In the genomic region with DNA sequence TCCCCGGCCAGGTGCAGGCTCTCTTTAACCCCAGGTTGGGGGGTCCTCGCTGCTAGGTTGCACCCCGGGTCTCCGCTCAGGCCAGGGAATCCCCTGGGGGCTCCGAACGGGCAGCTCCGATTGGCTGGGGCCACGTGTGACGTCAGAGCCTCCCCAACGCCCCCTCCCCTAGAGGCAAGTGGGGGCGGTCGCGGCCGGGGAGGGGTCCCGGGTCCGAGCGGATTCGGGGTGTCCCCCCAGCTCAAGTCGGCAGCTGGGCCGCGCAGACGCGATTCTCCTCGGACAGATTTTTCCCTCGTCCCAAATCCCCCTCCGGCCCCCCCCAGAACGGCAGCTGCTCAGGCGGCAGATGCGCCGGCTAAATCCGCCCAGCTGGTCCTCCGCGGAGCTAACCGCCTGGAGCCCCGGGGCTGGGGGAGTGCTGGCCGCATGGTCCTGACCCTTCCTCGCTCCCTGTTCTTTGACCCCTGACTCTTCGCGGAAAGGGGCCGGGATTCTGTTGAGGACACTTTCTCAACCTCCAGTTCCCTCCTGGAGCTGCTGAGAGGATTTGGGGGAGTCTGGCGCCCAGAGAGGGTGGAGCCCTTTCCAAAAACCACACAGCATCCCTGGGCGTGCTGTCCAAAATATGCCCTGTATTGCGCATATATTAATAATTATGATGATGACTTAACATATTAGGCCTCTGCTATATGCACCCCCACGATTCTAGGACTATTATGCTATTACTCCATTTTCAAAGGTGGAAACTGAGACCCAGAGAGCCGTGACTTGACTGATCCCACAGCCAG, we compare ENCODE assay signal across 8 cellular contexts. TPM values are rescaled to one million over a fixed set of nuclear protein-coding genes. Genes with fewer than 3 reads are reported as not detected.
DNase-seq lines count a peak whose midpoint lies in the region; ATAC-seq and TF ChIP-seq lines count a peak whose summit lies in the region.

No MANE protein-coding gene starts in this region.

- no peaks in the 10 kb centered on the region for H3K9me2 ChIP-seq in DOHH2 (replicated peaks; ENCODE audit: control insufficient read depth, low read length)

- H3K27me3 Mint-ChIP-seq in endodermal cell (ENCODE audit: insufficient read depth): peaks cover 35% of the 10 kb centered on the region

- TF ChIP-seq POLR2A in prostate gland (IDR thresholded peaks at IDR 0.05): no peak

- no peaks in the 10 kb centered on the region for H3K4me1 Mint-ChIP-seq in endodermal cell

- H3K4me1 ChIP-seq in DOHH2 (ENCODE audit: control insufficient read depth, low read length) (peaks cover 9% of the 10 kb centered on the region), endodermal cell (ENCODE audit: control insufficient read depth, insufficient read depth, low read length) (no peaks in the 10 kb centered on the region), prostate gland (replicated peaks) (peaks cover 6% of the 10 kb centered on the region), foreskin keratinocyte (no peaks in the 10 kb centered on the region)

- H3K9ac ChIP-seq in endodermal cell (ENCODE audit: extremely low read depth, low read length, poor library complexity, severe bottlenecking): peak overlapping the region; percentile 41

- ATAC-seq in foreskin keratinocyte (no peak), GM21529 (IDR thresholded peaks at IDR 0.05; ENCODE audit: unreplicated experiment) (no peak), HG02759 (IDR thresholded peaks at IDR 0.05; ENCODE audit: unreplicated experiment) (no peak)

- H3K27ac ChIP-seq in DOHH2 (ENCODE audit: low read depth, low read length) (no peak overlapping the region), endodermal cell (ENCODE audit: low read depth, low read length) (peak overlapping the region; percentile 38), prostate gland (no peak overlapping the region), foreskin keratinocyte (no peak overlapping the region)

- no peaks in the 10 kb centered on the region for H3K9me3 Mint-ChIP-seq in endodermal cell

- H3K36me3 ChIP-seq in DOHH2 (ENCODE audit: control insufficient read depth, low read length) (no peaks in the 10 kb centered on the region), endodermal cell (ENCODE audit: control insufficient read depth, insufficient read depth, low read length) (no peaks in the 10 kb centered on the region), prostate gland (no peaks in the 10 kb centered on the region)

- 9 to 10% methylated on average over 19 to 43 of the region's 45 CpGs for WGBS in endodermal cell (ENCODE audit: insufficient coverage in 1 of 2, insufficient read length in 1 of 2), 2 experiments
- WGBS in prostate gland: 9% methylated on average over 41 of the region's 45 CpGs

- peaks cover 63% of the 10 kb centered on the region for H3K27me3 ChIP-seq in DOHH2 (ENCODE audit: control insufficient read depth, low read length)
- H3K27me3 ChIP-seq in endodermal cell (ENCODE audit: control insufficient read depth, insufficient read depth, low read length, poor library complexity, severe bottlenecking): peaks cover 18% of the 10 kb centered on the region
- peaks cover 17% of the 10 kb centered on the region for H3K27me3 ChIP-seq in prostate gland (replicated peaks; ENCODE audit: insufficient read depth)
- peaks cover 48% of the 10 kb centered on the region for H3K27me3 ChIP-seq in foreskin keratinocyte

- no peaks in the 10 kb centered on the region for H3K79me2 ChIP-seq in DOHH2 (ENCODE audit: control insufficient read depth, low read length)

- H3K36me3 Mint-ChIP-seq in endodermal cell (ENCODE audit: low read depth): no peaks in the 10 kb centered on the region

- TF ChIP-seq CTCF in DOHH2 (IDR thresholded peaks at IDR 0.05; ENCODE audit: low read depth, low read length, poor library complexity, severe bottlenecking) (no peak), endodermal cell (conservative IDR thresholded peaks at IDR 0.05) (no peak), prostate gland (IDR thresholded peaks at IDR 0.05) (no peak), foreskin keratinocyte (conservative IDR thresholded peaks at IDR 0.05) (no peak)

- no peaks in the 10 kb centered on the region for H4K20me1 ChIP-seq in DOHH2 (ENCODE audit: control insufficient read depth, insufficient read depth, low read depth, low read length)

- H3F3A ChIP-seq in DOHH2 (ENCODE audit: control insufficient read depth, insufficient read depth): 0 out of 2 replicates have a peak, but pooled peaks cover 3% of the 10 kb centered on the region

- H3K4me3 ChIP-seq in DOHH2 (ENCODE audit: low read length): peak overlapping the region; percentile 62
- H3K4me3 ChIP-seq in endodermal cell (ENCODE audit: low read length): peak overlapping the region; percentile 74
- H3K4me3 ChIP-seq in prostate gland: peak overlapping the region; percentile 27 to 32

- DNase-seq in NCI-H510A (lab: John Stamatoyannopoulos, UW) (peak; percentile 45), endodermal cell (peak; percentile 84), prostate gland (ENCODE audit: low spot score) (no peak), foreskin keratinocyte (no peak)
- no peak for DNase-seq in activated T-cell treated with anti-CD3 and anti-CD28 coated beads, Interleukin-2, amount 50 U/mL, for 48 hours

- no peak overlapping the region for H3K27ac Mint-ChIP-seq in endodermal cell

- H3K4me3 Mint-ChIP-seq in endodermal cell: peak overlapping the region; percentile 45

- intact Hi-C loops in prostate gland (cut with DNase I): no loop called here

- H3K4me2 ChIP-seq in DOHH2 (ENCODE audit: low read length): peak overlapping the region; percentile 69

- no peaks in the 10 kb centered on the region for H3K9me3 ChIP-seq in DOHH2 (ENCODE audit: control insufficient read depth, insufficient read depth, low read length)
- H3K9me3 ChIP-seq in endodermal cell (ENCODE audit: control insufficient read depth, low read length): no peaks in the 10 kb centered on the region
- no peaks in the 10 kb centered on the region for H3K9me3 ChIP-seq in prostate gland

RNA-seq across cellular contexts. Expression of a gene that starts 25.4 kb away (rescaled TPM):
- total RNA-seq in endodermal cell (10 to 100 TPM; 28.9 to 67.8 TPM), prostate gland (1 to 10 TPM; 4.3 to 7.8 TPM), foreskin keratinocyte (1.3 and 1.7 TPM in 2 replicates)
- 26.9 TPM for polyA plus RNA-seq in endodermal cell (2013, experiment 1 of 2)
- polyA plus RNA-seq in endodermal cell (2013, experiment 2 of 2): 24.3 TPM
- 0.87 and 1.00 TPM in 2 replicates for polyA plus RNA-seq in foreskin keratinocyte

RNA-seq across cellular contexts. Expression of a gene that starts 45.0 kb away (rescaled TPM):
- total RNA-seq in endodermal cell: 1 to 10 TPM in 1 of 2 donors, under 1 TPM in 1; 0.86 to 1.4 TPM
- polyA plus RNA-seq in endodermal cell (2013, experiment 1 of 2): 0.21 TPM
- polyA plus RNA-seq in endodermal cell (2013, experiment 2 of 2): 0.75 TPM
- total RNA-seq in prostate gland: 1 to 10 TPM; 2.5 to 3.6 TPM
- total RNA-seq in foreskin keratinocyte: 0.17 and 0.35 TPM in 2 replicates
- polyA plus RNA-seq in foreskin keratinocyte: 0.32 and 0.50 TPM in 2 replicates

RNA-seq across cellular contexts. Expression of a gene that starts 49.8 kb away (rescaled TPM):
- total RNA-seq in endodermal cell: 1 to 10 TPM; 3.7 to 3.9 TPM
- 2.4 TPM for polyA plus RNA-seq in endodermal cell (2013, experiment 1 of 2)
- polyA plus RNA-seq in endodermal cell (2013, experiment 2 of 2): 2.2 TPM
- total RNA-seq in prostate gland: 10 to 100 TPM; 23.2 to 26.8 TPM
- not detected in 2 replicates for total RNA-seq in foreskin keratinocyte
- polyA plus RNA-seq in foreskin keratinocyte: not detected in 2 replicates

RNA-seq across cellular contexts. Expression of a gene that starts 54.5 kb away (rescaled TPM):
- total RNA-seq in endodermal cell: 10 to 100 TPM; 18.1 to 25.5 TPM
- polyA plus RNA-seq in endodermal cell (2013, experiment 1 of 2): 12.1 TPM
- 12.3 TPM for polyA plus RNA-seq in endodermal cell (2013, experiment 2 of 2)
- 1 to 10 TPM; 4.0 to 6.2 TPM for total RNA-seq in prostate gland
- 11.0 and 14.1 TPM in 2 replicates for total RNA-seq in foreskin keratinocyte
- 10.8 and 13.0 TPM in 2 replicates for polyA plus RNA-seq in foreskin keratinocyte

Comparison
In these comparisons a context has a peak if more than half of its experiments do, and no peak if none do; other contexts are left out.
1. DNase-seq: peak in NCI-H510A (single experiment) and endodermal cell (single experiment); none in prostate gland (single experiment), foreskin keratinocyte (0 of 2) and activated T-cell treated with anti-CD3 and anti-CD28 coated beads, Interleukin-2, amount 50 U/mL, for 48 hours (0 of 2).
2. RNA of a gene that starts 49.8 kb away (total RNA-seq): 23.2 to 26.8 TPM in prostate gland; 3.7 to 3.9 TPM in endodermal cell and not detected in foreskin keratinocyte; every median in the first group is over 4 times any median in the second.
3. Peak in every context shown above with its lines, with median percentiles within 50 percentile points of each other: H3K4me3 ChIP-seq.